8 cellular contexts compared by ENCODE assay signal in genomic region chr6:79777713-79778579, GRCh38.
DNase-seq lines count a peak whose midpoint lies in the region; ATAC-seq lines count a peak whose summit lies in the region.

No MANE protein-coding gene starts in this region.

- POLR2A ChIA-PET in activated CD4-positive, alpha-beta memory T cell treated with anti-CD3 and anti-CD28 coated beads, Interleukin-2, amount 10 ng/mL, durations not matched to agents 7 days and 5 days (lab: Charles Lee): no interaction called here

- H3K36me3 Mint-ChIP-seq in activated CD4-positive, alpha-beta memory T cell treated with anti-CD3 and anti-CD28 coated beads, Interleukin-2, amount 10 ng/mL, durations not matched to agents 7 days and 5 days (ENCODE audit: low read depth): no peaks in the 10 kb centered on the region

- H3K27me3 Mint-ChIP-seq in activated CD4-positive, alpha-beta memory T cell treated with anti-CD3 and anti-CD28 coated beads, Interleukin-2, amount 10 ng/mL, durations not matched to agents 7 days and 5 days: no peaks in the 10 kb centered on the region

- H3K9me3 Mint-ChIP-seq in activated CD4-positive, alpha-beta memory T cell treated with anti-CD3 and anti-CD28 coated beads, Interleukin-2, amount 10 ng/mL, durations not matched to agents 7 days and 5 days: no peaks in the 10 kb centered on the region

- no peak overlapping the region for H3K27ac Mint-ChIP-seq in activated CD4-positive, alpha-beta memory T cell treated with anti-CD3 and anti-CD28 coated beads, Interleukin-2, amount 10 ng/mL, durations not matched to agents 7 days and 5 days

- peak overlapping the region; percentile 63 for H3K4me3 Mint-ChIP-seq in activated CD4-positive, alpha-beta memory T cell treated with anti-CD3 and anti-CD28 coated beads, Interleukin-2, amount 10 ng/mL, durations not matched to agents 7 days and 5 days

- CTCF ChIA-PET in activated CD4-positive, alpha-beta memory T cell treated with anti-CD3 and anti-CD28 coated beads, Interleukin-2, amount 10 ng/mL, durations not matched to agents 7 days and 5 days (lab: Charles Lee): interaction anchor here (0.6 to 6.7 kb wide), 11 partner anchors 9 to 317 kb away, joined by 3 to 54 read pairs (median 5); no protein-coding TSS in a partner anchor

- peaks cover 12% of the 10 kb centered on the region for H3K4me1 Mint-ChIP-seq in activated CD4-positive, alpha-beta memory T cell treated with anti-CD3 and anti-CD28 coated beads, Interleukin-2, amount 10 ng/mL, durations not matched to agents 7 days and 5 days

- in situ Hi-C loops in ACHN (cut with HindIII; ENCODE audit: low pct_ligation_motif_present, low pct_unique_long_range_greater_than_20kb, low sequenced_read_pairs): no loop called here

- DNase-seq in ACHN: peak; percentile 67
- DNase-seq in NCI-H526 (lab: John Stamatoyannopoulos, UW): peak; percentile 20 to 82
- peak; percentile 82 for DNase-seq in activated CD4-positive, alpha-beta memory T cell treated with anti-CD3 and anti-CD28 coated beads, Interleukin-2, amount 10 ng/mL, durations not matched to agents 7 days and 5 days
- DNase-seq in ecto neural progenitor cell (ENCODE audit: low spot score): peak; percentile 88
- DNase-seq in lung microvascular endothelial cell (ENCODE audit: low read depth in 2 of 2): peak; percentile 64 to 75
- peak; percentile 80 to 85 (median 84) for DNase-seq in stimulated activated CD4-positive, alpha-beta T cell treated with anti-CD3 and anti-CD28 coated beads, TNF-alpha, amount 100 ng/mL, for 24 hours (ENCODE audit: low read depth in 3 of 3)

- ATAC-seq in GM18861 (IDR thresholded peaks at IDR 0.05; ENCODE audit: unreplicated experiment): peak; percentile 90
- peak; percentile 82 for ATAC-seq in HG03066 (IDR thresholded peaks at IDR 0.05; ENCODE audit: low read depth, unreplicated experiment)

Comparison
In these comparisons a context has a peak if more than half of its experiments do, and no peak if none do; other contexts are left out.
1. Peak in every context shown above with its lines: DNase-seq and ATAC-seq.